ENCODE assay signal across 19 cellular contexts in genomic region chr4:74660866-74661265, GRCh38.
"Had no signal": no experiment of that assay in that cellular context is flagged by ENCODE, and none has a peak within 500 bp of the region (broad histone marks: within the 10 kb centered on the region; RNA-seq: fewer than 3 reads in every experiment).

No MANE protein-coding gene starts in this region.

- H3K36me3 ChIP-seq: left lung, tibial artery, vagina had no signal

- H3K27ac Mint-ChIP-seq: activated CD4-positive, alpha-beta memory T cell treated with anti-CD3 and anti-CD28 coated beads, Interleukin-2, amount 10 ng/mL, durations not matched to agents 7 days and 5 days; activated T-cell treated with anti-CD3 and anti-CD28 coated beads, Interleukin-2, amount 50 U/mL, for 72 hours; naive thymus-derived CD8-positive, alpha-beta T cell had no signal

- H3K9me3 ChIP-seq: left lung, mucosa of descending colon, tibial artery, vagina had no signal

- H2AFZ ChIP-seq: parathyroid adenoma had no signal

- H3K4me1 Mint-ChIP-seq: activated CD4-positive, alpha-beta memory T cell treated with anti-CD3 and anti-CD28 coated beads, Interleukin-2, amount 10 ng/mL, durations not matched to agents 7 days and 5 days; central memory CD8-positive, alpha-beta T cell; naive thymus-derived CD8-positive, alpha-beta T cell had no signal

- H3K9me3 Mint-ChIP-seq: activated CD4-positive, alpha-beta memory T cell treated with anti-CD3 and anti-CD28 coated beads, Interleukin-2, amount 10 ng/mL, durations not matched to agents 7 days and 5 days; activated naive CD4-positive, alpha-beta T cell treated with anti-CD3 and anti-CD28 coated beads, Interleukin-2, amount 50 U/mL, for 72 hours; activated T-cell treated with anti-CD3 and anti-CD28 coated beads, Interleukin-2, amount 50 U/mL, for 72 hours; central memory CD8-positive, alpha-beta T cell; naive thymus-derived CD8-positive, alpha-beta T cell had no signal

- H3K27ac ChIP-seq: parathyroid adenoma, tibial artery, vagina had no signal

- H3K9ac ChIP-seq: parathyroid adenoma had no signal

- H3K36me3 Mint-ChIP-seq: activated naive CD4-positive, alpha-beta T cell treated with anti-CD3 and anti-CD28 coated beads, Interleukin-2, amount 50 U/mL, for 72 hours; brain; naive thymus-derived CD8-positive, alpha-beta T cell had no signal

- H3K4me3 ChIP-seq: left lung, mucosa of descending colon, tibial artery, vagina had no signal

- H3K4me3 Mint-ChIP-seq: activated CD4-positive, alpha-beta memory T cell treated with anti-CD3 and anti-CD28 coated beads, Interleukin-2, amount 10 ng/mL, durations not matched to agents 7 days and 5 days; activated T-cell treated with anti-CD3 and anti-CD28 coated beads, Interleukin-2, amount 50 U/mL, for 72 hours; brain; central memory CD8-positive, alpha-beta T cell; naive thymus-derived CD8-positive, alpha-beta T cell had no signal

- H3K27me3 ChIP-seq: left lung, tibial artery, vagina had no signal

- DNase-seq: activated CD4-positive, alpha-beta memory T cell treated with anti-CD3 and anti-CD28 coated beads, Interleukin-2, amount 10 ng/mL, durations not matched to agents 7 days and 5 days; activated CD4-positive, alpha-beta T cell treated with anti-CD3 and anti-CD28 coated beads for 4 hours; activated gamma-delta T cell; activated T-cell treated with anti-CD3 and anti-CD28 coated beads, Interleukin-2, amount 50 U/mL, for 72 hours; amniotic stem cell; effector memory CD4-positive, alpha-beta T cell; islet precursor cell; left lung; mucosa of descending colon; naive thymus-derived CD8-positive, alpha-beta T cell; stimulated activated CD4-positive, alpha-beta T cell treated with anti-CD3 and anti-CD28 coated beads, Interleukin-4, amount 100 ng/mL, for 24 hours; stimulated activated naive CD4-positive, alpha-beta T cell; T-helper 1 cell; tibial artery had no signal

- H3K79me2 ChIP-seq: parathyroid adenoma had no signal

- ATAC-seq: left lung; mucosa of descending colon; naive thymus-derived CD8-positive, alpha-beta T cell had no signal

- H3K4me1 ChIP-seq: parathyroid adenoma had no signal
